In the genomic region with DNA sequence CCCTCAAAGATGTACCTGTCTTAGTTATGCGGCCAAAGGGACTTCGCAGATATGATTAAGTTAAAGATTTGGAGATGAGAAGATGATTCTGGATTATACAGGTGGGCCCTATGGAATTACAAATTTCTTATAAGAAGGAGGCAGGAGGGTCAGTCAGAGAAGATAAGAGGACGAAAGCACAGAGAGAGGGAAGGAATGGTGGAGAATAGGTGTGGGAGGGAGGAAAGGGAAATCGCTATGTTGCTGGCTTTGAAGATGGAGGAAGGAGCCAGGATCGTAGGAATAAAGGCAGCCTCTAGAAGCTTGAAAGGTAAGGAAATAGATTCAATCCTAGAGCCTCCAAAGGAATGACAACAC, we compare ENCODE assay signal across 10 cellular contexts. TPM values are rescaled to one million over a fixed set of nuclear protein-coding genes. Genes with fewer than 3 reads are reported as not detected.
DNase-seq lines count a peak whose midpoint lies in the region; ATAC-seq, FAIRE-seq and TF ChIP-seq lines count a peak whose summit lies in the region.
"Had no signal": no experiment of that assay in that cellular context is flagged by ENCODE, and none has a peak within 500 bp of the region (broad histone marks: within the 10 kb centered on the region; RNA-seq: fewer than 3 reads in every experiment).

No MANE protein-coding gene starts in this region.

- H3K36me3 Mint-ChIP-seq in activated T-cell treated with anti-CD3 and anti-CD28 coated beads, Interleukin-2, amount 50 U/mL, for 4 hours (ENCODE audit: insufficient read depth): peaks cover 18% of the 10 kb centered on the region
- peaks cover 35% of the 10 kb centered on the region for H3K36me3 Mint-ChIP-seq in activated naive CD8-positive, alpha-beta T cell treated with anti-CD3 and anti-CD28 coated beads for 36 hours

- no peaks in the 10 kb centered on the region for H3K9me3 ChIP-seq in HepG2 (ENCODE audit: low read length)
- H3K9me3 ChIP-seq in testis: no peaks in the 10 kb centered on the region
- H3K9me3 ChIP-seq: Peyer's patch had no signal

- peaks cover 44% of the 10 kb centered on the region for H3K4me1 Mint-ChIP-seq in activated T-cell treated with anti-CD3 and anti-CD28 coated beads, Interleukin-2, amount 50 U/mL, for 4 hours (ENCODE audit: low read depth)
- H3K4me1 Mint-ChIP-seq in activated naive CD8-positive, alpha-beta T cell treated with anti-CD3 and anti-CD28 coated beads for 36 hours: peaks cover 27% of the 10 kb centered on the region

- ATAC-seq in activated T-cell treated with anti-CD3 and anti-CD28 coated beads, Interleukin-2, amount 50 U/mL, for 4 hours: no peak
- ATAC-seq in HepG2 (no peak), HG02798 (IDR thresholded peaks at IDR 0.05; ENCODE audit: poor library complexity, unreplicated experiment) (no peak)

- peak overlapping the region; percentile 97 for H3K9ac ChIP-seq in HepG2 (ENCODE audit: insufficient read depth, low read depth, low read length)

- no peaks in the 10 kb centered on the region for H3K9me3 Mint-ChIP-seq in activated T-cell treated with anti-CD3 and anti-CD28 coated beads, Interleukin-2, amount 50 U/mL, for 4 hours
- H3K9me3 Mint-ChIP-seq in activated naive CD8-positive, alpha-beta T cell treated with anti-CD3 and anti-CD28 coated beads for 36 hours: no peaks in the 10 kb centered on the region

- intact Hi-C loops in HepG2 (cut with micrococcal nuclease; ENCODE audit: unreplicated experiment) (no loop called here), testis (cut with DNase I; ENCODE audit: low total_unique reads) (no loop called here)

- H3K36me3 ChIP-seq in HepG2 (replicated peaks in 1 of 2; ENCODE audit: control insufficient read depth in 1 of 2, insufficient read depth in 2 of 2, low read length in 2 of 2) (no peaks in the 10 kb centered on the region), testis (ENCODE audit: low read depth, missing control alignments) (no peaks in the 10 kb centered on the region)

- H3K4me3 Mint-ChIP-seq in activated T-cell treated with anti-CD3 and anti-CD28 coated beads, Interleukin-2, amount 50 U/mL, for 4 hours: peak overlapping the region; percentile 98
- H3K4me3 Mint-ChIP-seq in activated naive CD8-positive, alpha-beta T cell treated with anti-CD3 and anti-CD28 coated beads for 36 hours: peak overlapping the region; percentile 8

- peak overlapping the region; percentile 89 for H2AFZ ChIP-seq in HepG2 (ENCODE audit: low read length)

- H3K4me1 ChIP-seq in HepG2 (ENCODE audit: insufficient read depth, low read length): peaks cover 39% of the 10 kb centered on the region
- H3K4me1 ChIP-seq in testis: peaks cover 11% of the 10 kb centered on the region

- peak overlapping the region; percentile 87 for H3K27ac ChIP-seq in HepG2 (ENCODE audit: extremely low read length, insufficient read depth, low read length)
- H3K27ac ChIP-seq in testis: peak overlapping the region; percentile 56 to 100

- H3K27me3 Mint-ChIP-seq in activated T-cell treated with anti-CD3 and anti-CD28 coated beads, Interleukin-2, amount 50 U/mL, for 4 hours (ENCODE audit: low read depth): no peaks in the 10 kb centered on the region
- H3K27me3 Mint-ChIP-seq in activated naive CD8-positive, alpha-beta T cell treated with anti-CD3 and anti-CD28 coated beads for 36 hours: no peaks in the 10 kb centered on the region

- no peak for TF ChIP-seq CTCF in HepG2 (CRISPR knock-in tag; IDR thresholded peaks at IDR 0.05)
- no peak for TF ChIP-seq CTCF in testis (IDR thresholded peaks at IDR 0.05)

- CTCF ChIA-PET in HepG2 (lab: Yijun Ruan, JAX; ENCODE audit: low intra/inter-chr PET ratio, low total read pairs): no interaction called here

- H3K27ac Mint-ChIP-seq in activated naive CD8-positive, alpha-beta T cell treated with anti-CD3 and anti-CD28 coated beads for 36 hours: peak overlapping the region; percentile 97

- H3K4me2 ChIP-seq in HepG2 (ENCODE audit: low read depth, low read length): peak overlapping the region; percentile 75

- peak overlapping the region; percentile 82 to 97 (median 87); a peak in 5 of 6 replicates for H3K4me3 ChIP-seq in HepG2 (replicated peaks in 1 of 3; ENCODE audit: insufficient read depth in 1 of 3, low read depth in 2 of 3, low read length in 3 of 3)
- peak overlapping the region in 1 of 2 donors; percentile 100 for H3K4me3 ChIP-seq in testis

- no peak for TF ChIP-seq POLR2A in HepG2 (IDR thresholded peaks at IDR 0.05; ENCODE audit: insufficient read depth in 1 of 2, low read depth in 2 of 2, low read length in 2 of 2)
- no peak for TF ChIP-seq POLR2A in testis (IDR thresholded peaks at IDR 0.05)

- no peaks in the 10 kb centered on the region; a peak in 1 of 5 replicates for H3K27me3 ChIP-seq in HepG2 (ENCODE audit: control insufficient read depth in 1 of 2, insufficient read depth in 2 of 2, low read length in 2 of 2)
- no peaks in the 10 kb centered on the region for H3K27me3 ChIP-seq in testis
- H3K27me3 ChIP-seq: Peyer's patch had no signal

- POLR2A ChIA-PET in HepG2 (lab: Yijun Ruan, JAX): interaction anchor here (0.6 to 3.0 kb wide), 4 partner anchors 12 to 291 kb away, joined by 3 to 35 read pairs (median 10); a partner anchor contains a TSS

- DNase-seq in activated T-cell treated with anti-CD3 and anti-CD28 coated beads, Interleukin-2, amount 50 U/mL, for 4 hours: no peak
- no peak for DNase-seq in activated T-cell treated with anti-CD3 and anti-CD28 coated beads, Interleukin-2, amount 50 U/mL, for 48 hours
- no peak for DNase-seq in activated naive CD8-positive, alpha-beta T cell treated with anti-CD3 and anti-CD28 coated beads for 36 hours
- no peak for DNase-seq in HepG2 (ENCODE audit: low spot score)
- DNase-seq in testis: no peak
- DNase-seq in AG08395 (ENCODE audit: low spot score): no peak
- no peak for DNase-seq in Kasumi-1 (lab: John Stamatoyannopoulos, UW)
- DNase-seq: Peyer's patch had no signal

- BruUV-seq in HepG2 (replicated peaks; lab: Mats Ljungman, UMichigan): no TSS peak

- no peak for TF ChIP-seq RAD21 in HepG2 (CRISPR knock-in tag; IDR thresholded peaks at IDR 0.05)

- 96% methylated on average over 5 of the region's 5 CpGs for WGBS in HepG2 (ENCODE audit: low lambda C conversion rate)
- WGBS in testis, 2 donors: 48 to 49% methylated on average over 5 of the region's 5 CpGs

- in situ Hi-C loops in HepG2 (cut with HindIII; ENCODE audit: extremely low pct_ligation_motif_present, low pct_unique_long_range_greater_than_20kb): loop anchor here (10.0 to 25.0 kb wide), 2 partner anchors 254 to 381 kb away; a partner anchor contains a TSS

- TF ChIP-seq EP300 in HepG2 (IDR thresholded peaks at IDR 0.05; ENCODE audit: low read depth in 2 of 2, low read length in 2 of 2) (no peak), HepG2 (CRISPR knock-in tag; IDR thresholded peaks at IDR 0.05; ENCODE audit: borderline replicate concordance) (no peak)

- peaks cover 29% of the 10 kb centered on the region for H4K20me1 ChIP-seq in HepG2 (ENCODE audit: insufficient read depth, low read length)

- peaks cover 35% of the 10 kb centered on the region for H3K79me2 ChIP-seq in HepG2 (ENCODE audit: insufficient read depth, low read length)

- FAIRE-seq in HepG2 (lab: Jason Lieb, UNC): no peak
- FAIRE-seq: endometrium had no signal

RNA-seq across cellular contexts. Expression of a gene that starts 1.2 kb away (rescaled TPM):
- 10 to 100 TPM; 42.8 to 53.4 (median 46.3) TPM for total RNA-seq in activated T-cell treated with anti-CD3 and anti-CD28 coated beads, Interleukin-2, amount 50 U/mL, for 4 hours
- 10 to 100 TPM; 45.4 to 46.0 TPM for total RNA-seq in activated naive CD8-positive, alpha-beta T cell treated with anti-CD3 and anti-CD28 coated beads for 36 hours
- 93.0 and 102 TPM in 2 replicates for total RNA-seq in HepG2 (2016; rRNA removed; fragmentation: Illumina TruSeq; extraction: Trizol)
- total RNA-seq in HepG2 (2016; cell fraction: cytosol; rRNA removed; fragmentation: Illumina TruSeq; extraction: Trizol; ENCODE audit: low read depth): 6.2 and 7.3 TPM in 2 replicates
- 86.9 and 96.9 TPM in 2 replicates for total RNA-seq in HepG2 (2016; cell fraction: insoluble cytoplasmic fraction; rRNA removed; fragmentation: Illumina TruSeq; extraction: Trizol)
- total RNA-seq in HepG2 (2016; cell fraction: membrane; rRNA removed; fragmentation: Illumina TruSeq; extraction: Trizol): 27.1 and 29.7 TPM in 2 replicates
- total RNA-seq in HepG2 (2016; cell fraction: nucleus; rRNA removed; fragmentation: Illumina TruSeq; extraction: Trizol): 43.2 and 44.5 TPM in 2 replicates
- polyA plus RNA-seq in HepG2 (2011; rRNA removed): 28.3 and 33.0 TPM in 2 replicates
- 20.4 and 29.5 TPM in 2 replicates for polyA plus RNA-seq in HepG2 (2011; cell fraction: cytosol; rRNA removed)
- polyA plus RNA-seq in HepG2 (2011; cell fraction: nucleus; rRNA removed): 10.7 and 13.8 TPM in 2 replicates
- 34.7 and 37.0 TPM in 2 replicates for polyA plus RNA-seq in HepG2 (2012)
- 3.1 and 3.8 TPM in 2 replicates for polyA plus RNA-seq in HepG2 (2016; cell fraction: cytosol; fragmentation: Illumina TruSeq; extraction: Trizol; ENCODE audit: low read depth)
- polyA plus RNA-seq in HepG2 (2016; cell fraction: insoluble cytoplasmic fraction; fragmentation: Illumina TruSeq; extraction: Trizol; ENCODE audit: low read depth): 70.1 and 81.8 TPM in 2 replicates
- 12.6 and 14.3 TPM in 2 replicates for polyA plus RNA-seq in HepG2 (2016; cell fraction: membrane; fragmentation: Illumina TruSeq; extraction: Trizol; ENCODE audit: low read depth)
- polyA plus RNA-seq in HepG2 (2016; cell fraction: nucleus; fragmentation: Illumina TruSeq; extraction: Trizol; ENCODE audit: insufficient read depth, low read depth): 43.9 and 44.2 TPM in 2 replicates
- polyA minus RNA-seq in HepG2 (2011; rRNA and poly(A)+ RNA removed; ENCODE audit: low replicate concordance): 96.9 and 99.6 TPM in 2 replicates
- 45.5 and 51.8 TPM in 2 replicates for polyA minus RNA-seq in HepG2 (2011; cell fraction: cytosol; rRNA and poly(A)+ RNA removed)
- polyA minus RNA-seq in HepG2 (2011; cell fraction: nucleus; rRNA and poly(A)+ RNA removed): 24.7 and 35.2 TPM in 2 replicates
- 10 to 100 TPM; 86.4 to 95.0 TPM for total RNA-seq in testis
- 91.9 TPM for polyA plus RNA-seq in testis (ENCODE audit: insufficient read depth, low read depth, low replicate concordance)

RNA-seq across cellular contexts. Expression of a gene that starts 27.1 kb away (rescaled TPM):
- 10 to 100 TPM; 17.3 to 19.2 (median 18.5) TPM for total RNA-seq in activated T-cell treated with anti-CD3 and anti-CD28 coated beads, Interleukin-2, amount 50 U/mL, for 4 hours
- total RNA-seq in activated naive CD8-positive, alpha-beta T cell treated with anti-CD3 and anti-CD28 coated beads for 36 hours: 10 to 100 TPM; 15.1 to 15.2 TPM
- total RNA-seq in HepG2 (2016; rRNA removed; fragmentation: Illumina TruSeq; extraction: Trizol) (19.7 and 24.0 TPM in 2 replicates), testis (10 to 100 TPM; 27.9 to 33.1 TPM)
- 1.1 TPM in 2 replicates for total RNA-seq in HepG2 (2016; cell fraction: cytosol; rRNA removed; fragmentation: Illumina TruSeq; extraction: Trizol; ENCODE audit: low read depth)
- 20.0 and 20.4 TPM in 2 replicates for total RNA-seq in HepG2 (2016; cell fraction: insoluble cytoplasmic fraction; rRNA removed; fragmentation: Illumina TruSeq; extraction: Trizol)
- total RNA-seq in HepG2 (2016; cell fraction: membrane; rRNA removed; fragmentation: Illumina TruSeq; extraction: Trizol): 6.4 and 6.9 TPM in 2 replicates
- 18.6 and 19.0 TPM in 2 replicates for total RNA-seq in HepG2 (2016; cell fraction: nucleus; rRNA removed; fragmentation: Illumina TruSeq; extraction: Trizol)
- polyA plus RNA-seq in HepG2 (2011; rRNA removed) (18.0 and 20.4 TPM in 2 replicates), testis (ENCODE audit: insufficient read depth, low read depth, low replicate concordance) (39.8 TPM)
- 11.2 and 16.9 TPM in 2 replicates for polyA plus RNA-seq in HepG2 (2011; cell fraction: cytosol; rRNA removed)
- polyA plus RNA-seq in HepG2 (2011; cell fraction: nucleus; rRNA removed): 25.8 and 34.6 TPM in 2 replicates
- polyA plus RNA-seq in HepG2 (2012): 15.2 and 16.7 TPM in 2 replicates
- 0.89 and 0.94 TPM in 2 replicates for polyA plus RNA-seq in HepG2 (2016; cell fraction: cytosol; fragmentation: Illumina TruSeq; extraction: Trizol; ENCODE audit: low read depth)
- 27.8 and 29.9 TPM in 2 replicates for polyA plus RNA-seq in HepG2 (2016; cell fraction: insoluble cytoplasmic fraction; fragmentation: Illumina TruSeq; extraction: Trizol; ENCODE audit: low read depth)
- 3.6 and 4.2 TPM in 2 replicates for polyA plus RNA-seq in HepG2 (2016; cell fraction: membrane; fragmentation: Illumina TruSeq; extraction: Trizol; ENCODE audit: low read depth)
- polyA plus RNA-seq in HepG2 (2016; cell fraction: nucleus; fragmentation: Illumina TruSeq; extraction: Trizol; ENCODE audit: insufficient read depth, low read depth): 31.9 and 32.8 TPM in 2 replicates
- 11.2 and 20.8 TPM in 2 replicates for polyA minus RNA-seq in HepG2 (2011; rRNA and poly(A)+ RNA removed; ENCODE audit: low replicate concordance)
- 8.8 and 9.8 TPM in 2 replicates for polyA minus RNA-seq in HepG2 (2011; cell fraction: cytosol; rRNA and poly(A)+ RNA removed)
- polyA minus RNA-seq in HepG2 (2011; cell fraction: nucleus; rRNA and poly(A)+ RNA removed): 11.8 and 15.0 TPM in 2 replicates
